In genomic region chr1:1782399-1783221, GRCh38 we compare ENCODE assay signal across 1 cellular context.
TF ChIP-seq lines count a peak whose summit lies in the region.

No MANE protein-coding gene starts in this region.

TF ChIP-seq in GM12878, 131 proteins besides CTCF, POLR2A, EP300 and RAD21 (continued from another document):
- TF ChIP-seq STAT1 (conservative IDR thresholded peaks at IDR 0.05): no peak
- TF ChIP-seq SREBF1 (IDR thresholded peaks at IDR 0.05; ENCODE audit: low read length): no peak
- TF ChIP-seq EED (IDR thresholded peaks at IDR 0.05; ENCODE audit: low read depth): 0 out of 2 replicates have a peak, but pooled peaks have one; percentile 27
- peak; percentile 1; the same call in 1 of the 2 replicates for TF ChIP-seq BCL11A (IDR thresholded peaks at IDR 0.05; ENCODE audit: low read depth, low read length)
- no peak for TF ChIP-seq ASH2L (IDR thresholded peaks at IDR 0.05; ENCODE audit: borderline replicate concordance, low read depth)
- TF ChIP-seq MEF2B (IDR thresholded peaks at IDR 0.05; ENCODE audit: partially characterized antibody, poor library complexity, severe bottlenecking): no peak
